In genomic region chr15:67019069-67019468, GRCh38 we compare ENCODE assay signal across 1 cellular context.
TF ChIP-seq lines count a peak whose summit lies in the region.

No MANE protein-coding gene starts in this region.

TF ChIP-seq in HepG2, 621 proteins besides CTCF, POLR2A, EP300 and RAD21 (continued from another document):
- TF ChIP-seq ZBTB33 (CRISPR knock-in tag; IDR thresholded peaks at IDR 0.05) (no peak), FOXM1 (CRISPR knock-in tag; IDR thresholded peaks at IDR 0.05) (no peak), ZNF430 (CRISPR knock-in tag; IDR thresholded peaks at IDR 0.05) (no peak), ZNF710 (CRISPR knock-in tag; IDR thresholded peaks at IDR 0.05; ENCODE audit: borderline replicate concordance) (no peak), BCL3 (CRISPR knock-in tag; IDR thresholded peaks at IDR 0.05) (no peak), SMAD1 (CRISPR knock-in tag; IDR thresholded peaks at IDR 0.05; ENCODE audit: borderline replicate concordance, low read depth) (no peak), ZNF513 (CRISPR knock-in tag; conservative IDR thresholded peaks at IDR 0.05) (no peak), ZMYM2 (CRISPR knock-in tag; IDR thresholded peaks at IDR 0.05) (no peak), RORA (CRISPR knock-in tag; IDR thresholded peaks at IDR 0.05) (no peak), GLI4 (CRISPR knock-in tag; IDR thresholded peaks at IDR 0.05; ENCODE audit: borderline replicate concordance) (no peak), ZNF776 (CRISPR knock-in tag; IDR thresholded peaks at IDR 0.05) (no peak), ZNF556 (CRISPR knock-in tag; IDR thresholded peaks at IDR 0.05; ENCODE audit: borderline replicate concordance) (no peak), CREB3 (CRISPR knock-in tag; IDR thresholded peaks at IDR 0.05) (no peak), BRCA1 (CRISPR knock-in tag; IDR thresholded peaks at IDR 0.05) (no peak), AKAP8 (CRISPR knock-in tag; IDR thresholded peaks at IDR 0.05) (no peak), HES4 (CRISPR knock-in tag; IDR thresholded peaks at IDR 0.05; ENCODE audit: borderline replicate concordance) (no peak)
